8 cellular contexts compared by ENCODE assay signal in the genomic region with DNA sequence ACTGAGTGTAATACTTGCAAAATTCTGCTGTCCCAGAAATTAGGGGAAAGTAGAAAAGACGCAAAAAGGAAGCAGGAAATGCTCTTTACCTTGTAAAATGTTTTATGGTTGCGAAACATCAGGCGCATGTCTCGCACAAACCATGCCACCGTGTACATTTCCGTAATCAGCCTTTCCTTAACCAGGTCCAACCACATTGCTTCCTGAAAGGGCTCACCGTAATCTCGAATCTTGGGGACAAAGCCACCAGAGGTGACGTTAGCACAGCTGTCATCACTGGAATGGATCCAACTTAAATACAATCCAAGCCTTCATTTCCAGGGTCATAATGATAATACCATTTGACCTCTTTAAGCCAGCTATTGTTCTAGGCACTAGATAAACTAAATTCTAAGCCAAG. TPM values are rescaled to one million over a fixed set of nuclear protein-coding genes. Genes with fewer than 3 reads are reported as not detected.
DNase-seq lines count a peak whose midpoint lies in the region; ATAC-seq and TF ChIP-seq lines count a peak whose summit lies in the region.

No MANE protein-coding gene starts in this region.

- H3K9me3 ChIP-seq in heart left ventricle (no peaks in the 10 kb centered on the region), right atrium auricular region (no peaks in the 10 kb centered on the region)

- no peak for TF ChIP-seq POLR2A in heart left ventricle (IDR thresholded peaks at IDR 0.05)

- WGBS in heart left ventricle, 4 donors: 45 to 53% (median 49%) methylated on average over 9 of the region's 9 CpGs

- H3K27me3 ChIP-seq in heart left ventricle (no peaks in the 10 kb centered on the region), right atrium auricular region (no peaks in the 10 kb centered on the region)

- peak overlapping the region in 10 of 12 donors; percentile 2 to 85 (median 50) for H3K27ac ChIP-seq in heart left ventricle
- no peak overlapping the region for H3K27ac ChIP-seq in right atrium auricular region

- H3K4me3 Mint-ChIP-seq in T-helper 1 cell treated with Interleukin-12 subunit alpha and Interleukin-12 subunit beta and Interleukin-4 antibody, amounts not matched to agents 30 μg/mL and 1 μg/mL, for 36 hours: no peak overlapping the region

- peak overlapping the region; percentile 22 for H3K27ac Mint-ChIP-seq in T-helper 1 cell treated with Interleukin-12 subunit alpha and Interleukin-12 subunit beta and Interleukin-4 antibody, amounts not matched to agents 30 μg/mL and 1 μg/mL, for 36 hours

- peaks cover 62% of the 10 kb centered on the region for H3K36me3 Mint-ChIP-seq in T-helper 1 cell treated with Interleukin-12 subunit alpha and Interleukin-12 subunit beta and Interleukin-4 antibody, amounts not matched to agents 30 μg/mL and 1 μg/mL, for 36 hours (ENCODE audit: low read depth)

- intact Hi-C loops in heart left ventricle (cut with DNase I): no loop called here
- intact Hi-C loops in left colon (cut with DNase I, micrococcal nuclease): no loop called here

- peak overlapping the region in 2 of 12 donors; percentile 2 to 6 for H3K4me3 ChIP-seq in heart left ventricle
- H3K4me3 ChIP-seq in right atrium auricular region: no peak overlapping the region

- peaks cover 12% of the 10 kb centered on the region for H3K4me1 Mint-ChIP-seq in T-helper 1 cell treated with Interleukin-12 subunit alpha and Interleukin-12 subunit beta and Interleukin-4 antibody, amounts not matched to agents 30 μg/mL and 1 μg/mL, for 36 hours (ENCODE audit: low read depth)

- H3K36me3 ChIP-seq in heart left ventricle (peaks cover 0 to 92% (median 11%) of the 10 kb centered on the region in 9 donors), right atrium auricular region (no peaks in the 10 kb centered on the region)

- DNase-seq in heart left ventricle (peak in 2 of 5 donors; percentile 21 to 34), right atrium auricular region (ENCODE audit: low spot score) (no peak), left colon (peak; percentile 44 to 84), dedifferentiated amniotic fluid mesenchymal stem cell (ENCODE audit: extremely low spot score) (no peak), NCI-H1105 treated with DMSO at 0.1 percent for 48 hours (lab: John Stamatoyannopoulos, UW) (no peak)

- H3K27me3 Mint-ChIP-seq in T-helper 1 cell treated with Interleukin-12 subunit alpha and Interleukin-12 subunit beta and Interleukin-4 antibody, amounts not matched to agents 30 μg/mL and 1 μg/mL, for 36 hours (ENCODE audit: low read depth): no peaks in the 10 kb centered on the region

- ATAC-seq in heart left ventricle (peak; percentile 40 to 94 (median 68)), left colon (peak; percentile 98), GM18502 (IDR thresholded peaks at IDR 0.05; ENCODE audit: poor library complexity, unreplicated experiment) (no peak), HG03469 (IDR thresholded peaks at IDR 0.05; ENCODE audit: unreplicated experiment) (no peak)

- H3K4me1 ChIP-seq in heart left ventricle (peaks cover 0 to 8% (median 0%) of the 10 kb centered on the region in 12 donors), right atrium auricular region (no peaks in the 10 kb centered on the region)

- TF ChIP-seq CTCF in heart left ventricle (IDR thresholded peaks at IDR 0.05) (no peak), right atrium auricular region (IDR thresholded peaks at IDR 0.05) (no peak)

- no peaks in the 10 kb centered on the region for H3K9me3 Mint-ChIP-seq in T-helper 1 cell treated with Interleukin-12 subunit alpha and Interleukin-12 subunit beta and Interleukin-4 antibody, amounts not matched to agents 30 μg/mL and 1 μg/mL, for 36 hours

RNA-seq across cellular contexts. Expression of gene SP110, which starts 49.3 kb away (rescaled TPM):
- 10 to 100 TPM in 5 of 9 donors, 1 to 10 TPM in 4; 7.1 to 44.7 (median 10.7) TPM for total RNA-seq in heart left ventricle
- polyA plus RNA-seq in heart left ventricle: 1 to 10 TPM; 7.1 to 8.3 TPM
- total RNA-seq in right atrium auricular region: 10 to 100 TPM in 1 of 2 donors, 1 to 10 TPM in 1; 7.5 to 10.3 TPM
- total RNA-seq in left colon: 10 to 100 TPM; 16.2 to 21.5 TPM

RNA-seq across cellular contexts. Expression of gene SP140, which starts 55.0 kb away (rescaled TPM):
- total RNA-seq in heart left ventricle (1 to 10 TPM in 3 of 9 donors, under 1 TPM in 6; 0.46 to 9.6 (median 0.62) TPM), right atrium auricular region (under 1 TPM; 0.26 to 0.55 TPM), left colon (1 to 10 TPM; 1.1 to 2.6 TPM)
- polyA plus RNA-seq in heart left ventricle: under 1 TPM; 0.46 to 0.69 TPM

Comparison
In these comparisons a context has a peak if more than half of its experiments do, and no peak if none do; other contexts are left out.
1. H3K27ac ChIP-seq: peak in heart left ventricle (10 of 12); none in right atrium auricular region (0 of 2).
2. ATAC-seq: peak in heart left ventricle (4 of 4) and left colon (single experiment); none in GM18502 (single experiment) and HG03469 (single experiment).
3. DNase-seq: peak in left colon (2 of 2); none in right atrium auricular region (single experiment), dedifferentiated amniotic fluid mesenchymal stem cell (single experiment) and NCI-H1105 treated with DMSO at 0.1 percent for 48 hours (single experiment).